In genomic region chr19:35710784-35711723, GRCh38 we compare ENCODE assay signal across 11 cellular contexts. TPM values are rescaled to one million over a fixed set of nuclear protein-coding genes. Genes with fewer than 3 reads are reported as not detected.
DNase-seq lines count a peak whose midpoint lies in the region; ATAC-seq, FAIRE-seq and TF ChIP-seq lines count a peak whose summit lies in the region.
"Had no signal": no experiment of that assay in that cellular context is flagged by ENCODE, and none has a peak within 500 bp of the region (broad histone marks: within the 10 kb centered on the region; RNA-seq: fewer than 3 reads in every experiment).

No MANE protein-coding gene starts in this region.

- H3K36me3 Mint-ChIP-seq in GM23338 (ENCODE audit: low read depth): peaks cover 3% of the 10 kb centered on the region; the same call in 1 of the 3 replicates
- H3K36me3 Mint-ChIP-seq in activated CD4-positive, alpha-beta memory T cell treated with anti-CD3 and anti-CD28 coated beads for 36 hours: peaks cover 32% of the 10 kb centered on the region
- H3K36me3 Mint-ChIP-seq in endothelial cell (ENCODE audit: low read depth, unreplicated experiment): no peaks in the 10 kb centered on the region

- H2AFZ ChIP-seq in GM23338: no peak overlapping the region

- no peak overlapping the region for H3K27ac Mint-ChIP-seq in GM23338
- H3K27ac Mint-ChIP-seq in activated CD4-positive, alpha-beta memory T cell treated with anti-CD3 and anti-CD28 coated beads for 36 hours: peak overlapping the region; percentile 99
- H3K27ac Mint-ChIP-seq in endothelial cell (ENCODE audit: unreplicated experiment): no peak overlapping the region

- POLR2A ChIA-PET in activated CD4-positive, alpha-beta memory T cell treated with anti-CD3 and anti-CD28 coated beads for 36 hours (lab: Charles Lee): interaction anchor here (0.6 to 7.3 kb wide), 9 partner anchors 9 to 190 kb away, joined by 3 to 96 read pairs (median 9); partner anchors contain the start of genes IGFLR1, LIN37, NFKBID and PSENEN

- no peaks in the 10 kb centered on the region for H3K79me2 ChIP-seq in GM23338 (replicated peaks; ENCODE audit: insufficient read depth)

- H3K4me1 Mint-ChIP-seq in GM23338 (peaks cover 44% of the 10 kb centered on the region), endothelial cell (ENCODE audit: unreplicated experiment) (peaks cover 4% of the 10 kb centered on the region)
- H3K4me1 Mint-ChIP-seq in activated CD4-positive, alpha-beta memory T cell treated with anti-CD3 and anti-CD28 coated beads for 36 hours (ENCODE audit: low read depth): peaks cover 49% of the 10 kb centered on the region

- H3K4me3 Mint-ChIP-seq in GM23338 (no peak overlapping the region), endothelial cell (ENCODE audit: unreplicated experiment) (no peak overlapping the region)
- peak overlapping the region; percentile 54 for H3K4me3 Mint-ChIP-seq in activated CD4-positive, alpha-beta memory T cell treated with anti-CD3 and anti-CD28 coated beads for 36 hours

- no peak overlapping the region for H3K27ac ChIP-seq in GM23338 (ENCODE audit: low read depth)
- H3K27ac ChIP-seq in pancreas: no peak overlapping the region
- H3K27ac ChIP-seq: foreskin keratinocyte, neutrophil had no signal

- no peaks in the 10 kb centered on the region for H3K9me3 ChIP-seq in pancreas
- H3K9me3 ChIP-seq: neutrophil had no signal

- H3K27me3 ChIP-seq in GM23338 (ENCODE audit: insufficient read depth) (no peaks in the 10 kb centered on the region), pancreas (no peaks in the 10 kb centered on the region)
- H3K27me3 ChIP-seq: foreskin keratinocyte had no signal

- H3K36me3 ChIP-seq in GM23338 (ENCODE audit: insufficient read depth) (no peaks in the 10 kb centered on the region), pancreas (no peaks in the 10 kb centered on the region)
- H3K36me3 ChIP-seq: neutrophil had no signal

- intact Hi-C loops in activated CD4-positive, alpha-beta memory T cell treated with anti-CD3 and anti-CD28 coated beads for 36 hours (cut with micrococcal nuclease): loop anchor here (1.0 to 10.0 kb wide), 5 partner anchors 9 to 504 kb away; partner anchors contain the start of genes OVOL3, POLR2I, TBCB and ZNF146
- intact Hi-C loops in pancreas (cut with DNase I): no loop called here

- H3K27me3 Mint-ChIP-seq in GM23338 (ENCODE audit: insufficient read depth, low read depth, poor library complexity): peaks cover 15% of the 10 kb centered on the region
- H3K27me3 Mint-ChIP-seq in activated CD4-positive, alpha-beta memory T cell treated with anti-CD3 and anti-CD28 coated beads for 36 hours: no peaks in the 10 kb centered on the region
- H3K27me3 Mint-ChIP-seq in endothelial cell (ENCODE audit: unreplicated experiment): peaks cover 2% of the 10 kb centered on the region

- H4K20me1 ChIP-seq in GM23338 (replicated peaks; ENCODE audit: insufficient read depth): no peaks in the 10 kb centered on the region; the same call in 1 of the 2 replicates

- ATAC-seq in GM18502 (IDR thresholded peaks at IDR 0.05; ENCODE audit: poor library complexity, unreplicated experiment) (peak; percentile 37), GM23338 (no peak), pancreas (no peak)
- ATAC-seq: foreskin keratinocyte had no signal

- H3K4me2 ChIP-seq in GM23338: no peak overlapping the region

- H3K9me2 ChIP-seq in GM23338 (ENCODE audit: insufficient read depth): no peaks in the 10 kb centered on the region

- 57% methylated on average over 13 of the region's 13 CpGs for WGBS in pancreas, 2 donors

- H3K4me3 ChIP-seq in GM23338: no peak overlapping the region
- no peak overlapping the region for H3K4me3 ChIP-seq in pancreas

- CTCF ChIA-PET in activated CD4-positive, alpha-beta memory T cell treated with anti-CD3 and anti-CD28 coated beads for 36 hours (lab: Charles Lee): interaction anchor here (1.1 to 7.0 kb wide), 4 partner anchors 13 to 32 kb away, joined by 3 to 197 read pairs (median 10); partner anchors contain the start of genes IGFLR1 and ZBTB32

- H3K4me1 ChIP-seq in GM23338 (ENCODE audit: insufficient read depth) (peaks cover 39% of the 10 kb centered on the region), pancreas (peaks cover 6 to 8% (median 8%) of the 10 kb centered on the region in 3 donors)
- H3K4me1 ChIP-seq: foreskin keratinocyte had no signal

- no peaks in the 10 kb centered on the region for H3K9me3 Mint-ChIP-seq in GM23338
- H3K9me3 Mint-ChIP-seq in activated CD4-positive, alpha-beta memory T cell treated with anti-CD3 and anti-CD28 coated beads for 36 hours: no peaks in the 10 kb centered on the region
- no peaks in the 10 kb centered on the region for H3K9me3 Mint-ChIP-seq in endothelial cell (ENCODE audit: unreplicated experiment)

- no peak for FAIRE-seq in pancreas (lab: Jason Lieb, UNC)

- TF ChIP-seq CTCF in GM23338 (conservative IDR thresholded peaks at IDR 0.05; ENCODE audit: low read depth in 2 of 2): no peak
- TF ChIP-seq CTCF in endothelial cell (IDR thresholded peaks at IDR 0.05; ENCODE audit: unreplicated experiment): no peak
- TF ChIP-seq CTCF in pancreas (IDR thresholded peaks at IDR 0.05): no peak

- peaks cover 4% of the 10 kb centered on the region; the same call in 1 of the 2 replicates for H3F3A ChIP-seq in GM23338 (replicated peaks; ENCODE audit: low read depth)

- DNase-seq in GM23338 (ENCODE audit: low spot score) (no peak), OCI-M2 (lab: John Stamatoyannopoulos, UW; ENCODE audit: unreplicated experiment) (no peak), endothelial cell (ENCODE audit: low spot score) (no peak), pancreas (no peak), GM03348 (ENCODE audit: low spot score) (no peak)
- peak; percentile 87 for DNase-seq in activated CD4-positive, alpha-beta memory T cell treated with anti-CD3 and anti-CD28 coated beads for 36 hours
- peak; percentile 65 to 69 for DNase-seq in stimulated activated CD4-positive, alpha-beta T cell treated with anti-CD3 and anti-CD28 coated beads, Interleukin-15, amount 100 ng/mL, for 48 hours (ENCODE audit: low read depth in 2 of 2)
- DNase-seq: foreskin keratinocyte, NCI-H1092 had no signal

TF ChIP-seq in GM23338, 12 proteins besides CTCF, POLR2A, EP300 and RAD21:
- TF ChIP-seq ZNF114 (CRISPR knock-in tag; IDR thresholded peaks at IDR 0.05) (no peak), POLR2AphosphoS5 (IDR thresholded peaks at IDR 0.05; ENCODE audit: low read depth) (0 out of 2 replicates have a peak, but pooled peaks have one; percentile 15)

RNA-seq across cellular contexts. Expression of gene ZBTB32, which starts 6.7 kb away (rescaled TPM):
- 1.8 TPM in 1 of 2 replicates, not detected in the other for total RNA-seq in GM23338 (2014; rRNA removed; shearing (Covaris generic))
- polyA plus RNA-seq in GM23338 (2016; fragmentation: Nextera tagmentation; extraction: Ambion mirVana): 0.45 and 0.65 TPM in 2 replicates
- total RNA-seq in activated CD4-positive, alpha-beta memory T cell treated with anti-CD3 and anti-CD28 coated beads for 36 hours: 100 to 1,000 TPM; 226 to 228 TPM
- total RNA-seq in endothelial cell (ENCODE audit: unreplicated experiment): not detected
- under 1 TPM in 1 of 6 donors, not detected in 5; 0.13 TPM for total RNA-seq in pancreas
- under 1 TPM in 1 of 2 donors, not detected in 1; 0.14 TPM for polyA plus RNA-seq in pancreas
- total RNA-seq: foreskin keratinocyte had no signal
- polyA plus RNA-seq: foreskin keratinocyte had no signal

RNA-seq across cellular contexts. Expression of gene KMT2B, which starts 6.7 kb away (rescaled TPM):
- total RNA-seq in GM23338 (2014; rRNA removed; shearing (Covaris generic)): 36.2 and 49.8 TPM in 2 replicates
- polyA plus RNA-seq in GM23338 (2016; fragmentation: Nextera tagmentation; extraction: Ambion mirVana): 15.5 and 15.8 TPM in 2 replicates
- 10 to 100 TPM; 47.0 to 54.2 TPM for total RNA-seq in activated CD4-positive, alpha-beta memory T cell treated with anti-CD3 and anti-CD28 coated beads for 36 hours
- total RNA-seq in endothelial cell (ENCODE audit: unreplicated experiment): 51.7 TPM
- 10 to 100 TPM; 16.7 to 28.4 (median 23.8) TPM for total RNA-seq in pancreas
- polyA plus RNA-seq in pancreas: 10 to 100 TPM; 56.0 to 59.9 TPM

RNA-seq across cellular contexts. Expression of gene IGFLR1, which starts 31.2 kb away (rescaled TPM):
- 7.8 and 14.4 TPM in 2 replicates for total RNA-seq in GM23338 (2014; rRNA removed; shearing (Covaris generic))
- polyA plus RNA-seq in GM23338 (2016; fragmentation: Nextera tagmentation; extraction: Ambion mirVana) (17.8 and 18.1 TPM in 2 replicates), pancreas (10 to 100 TPM in 1 of 2 donors, 1 to 10 TPM in 1; 7.4 to 17.3 TPM)
- 10 to 100 TPM; 90.1 to 92.8 TPM for total RNA-seq in activated CD4-positive, alpha-beta memory T cell treated with anti-CD3 and anti-CD28 coated beads for 36 hours
- total RNA-seq in endothelial cell (ENCODE audit: unreplicated experiment) (3.2 TPM), pancreas (1 to 10 TPM; 1.3 to 9.4 (median 6.4) TPM)

RNA-seq across cellular contexts. Expression of gene U2AF1L4, which starts 34.2 kb away (rescaled TPM):
- 13.1 and 14.3 TPM in 2 replicates for total RNA-seq in GM23338 (2014; rRNA removed; shearing (Covaris generic))
- polyA plus RNA-seq in GM23338 (2016; fragmentation: Nextera tagmentation; extraction: Ambion mirVana): 20.0 and 23.7 TPM in 2 replicates
- total RNA-seq in activated CD4-positive, alpha-beta memory T cell treated with anti-CD3 and anti-CD28 coated beads for 36 hours: 10 to 100 TPM; 34.6 to 37.8 TPM
- total RNA-seq in endothelial cell (ENCODE audit: unreplicated experiment): 12.0 TPM
- 10 to 100 TPM in 5 of 6 donors, 1 to 10 TPM in 1; 9.7 to 14.3 (median 11.7) TPM for total RNA-seq in pancreas
- polyA plus RNA-seq in pancreas: 100 to 1,000 TPM in 1 of 2 donors, 10 to 100 TPM in 1; 62.7 to 124 TPM

RNA-seq across cellular contexts. Expression of gene PSENEN, which starts 34.4 kb away (rescaled TPM):
- total RNA-seq in GM23338 (2014; rRNA removed; shearing (Covaris generic)): 18.5 and 20.6 TPM in 2 replicates
- 175 and 197 TPM in 2 replicates for polyA plus RNA-seq in GM23338 (2016; fragmentation: Nextera tagmentation; extraction: Ambion mirVana)
- 10 to 100 TPM; 46.7 to 47.9 TPM for total RNA-seq in activated CD4-positive, alpha-beta memory T cell treated with anti-CD3 and anti-CD28 coated beads for 36 hours
- 99.0 TPM for total RNA-seq in endothelial cell (ENCODE audit: unreplicated experiment)
- 10 to 100 TPM; 26.7 to 38.2 (median 35.1) TPM for total RNA-seq in pancreas
- 10 to 100 TPM; 53.5 to 64.6 TPM for polyA plus RNA-seq in pancreas

Comparison
In these comparisons a context has a peak if more than half of its experiments do, and no peak if none do; other contexts are left out.
1. DNase-seq: peak in activated CD4-positive, alpha-beta memory T cell treated with anti-CD3 and anti-CD28 coated beads for 36 hours (single experiment) and stimulated activated CD4-positive, alpha-beta T cell treated with anti-CD3 and anti-CD28 coated beads, Interleukin-15, amount 100 ng/mL, for 48 hours (2 of 2); none in GM23338 (single experiment), OCI-M2 (single experiment), endothelial cell (single experiment), pancreas (0 of 6) and GM03348 (single experiment).
2. RNA of gene ZBTB32, which starts 6.7 kb away (total RNA-seq): 226 to 228 TPM in activated CD4-positive, alpha-beta memory T cell treated with anti-CD3 and anti-CD28 coated beads for 36 hours; not detected in endothelial cell (single experiment), 0.13 TPM in pancreas and 1.8 TPM in GM23338; every median in the first group is over 10 times any median in the second.